In the genomic region with DNA sequence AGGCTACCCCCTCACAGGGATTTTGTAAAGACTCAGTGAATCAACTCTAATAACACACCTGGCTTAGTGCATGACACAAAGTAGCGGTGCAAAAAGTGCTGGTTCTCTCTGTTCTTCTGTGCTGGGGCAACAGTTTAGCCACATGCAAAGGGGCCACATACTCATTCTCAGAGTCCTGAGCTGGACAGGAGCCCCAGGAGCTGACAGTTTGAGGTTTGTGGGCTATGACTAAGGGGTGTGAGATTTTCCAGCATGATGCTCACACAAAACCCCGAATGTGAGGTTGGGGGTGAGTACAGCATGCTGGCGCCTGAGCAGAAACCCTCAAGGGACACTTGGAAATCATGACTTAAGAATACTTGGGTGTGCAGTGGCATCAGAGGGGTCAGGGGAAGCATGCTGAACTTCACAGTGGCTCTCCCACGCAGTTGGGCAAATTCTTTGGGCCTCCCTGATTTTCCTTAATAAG, we compare ENCODE assay signal across 9 cellular contexts. TPM values are rescaled to one million over a fixed set of nuclear protein-coding genes. Genes with fewer than 3 reads are reported as not detected.
DNase-seq lines count a peak whose midpoint lies in the region; ATAC-seq and TF ChIP-seq lines count a peak whose summit lies in the region.
"Had no signal": no experiment of that assay in that cellular context is flagged by ENCODE, and none has a peak within 500 bp of the region (broad histone marks: within the 10 kb centered on the region; RNA-seq: fewer than 3 reads in every experiment).

No MANE protein-coding gene starts in this region.

- DNase-seq in GM10248 (ENCODE audit: extremely low spot score) (peak; percentile 60), HT1080 (ENCODE audit: low read depth) (peak; percentile 98), fibroblast of peridontal ligament (ENCODE audit: extremely low read depth) (peak; percentile 95), ovary (no peak), putamen (ENCODE audit: low spot score) (no peak), caudate nucleus (lab: John Stamatoyannopoulos, UW) (no peak)

- no peaks in the 10 kb centered on the region for H3K36me3 ChIP-seq in ovary

- POLR2A ChIA-PET in GM10248 (lab: Yijun Ruan, JAX): no interaction called here

- H3K27ac ChIP-seq in ovary (no peak overlapping the region), caudate nucleus (ENCODE audit: low read depth, low read length) (no peak overlapping the region)
- H3K27ac ChIP-seq: epithelial cell of prostate had no signal

- TF ChIP-seq CTCF in GM10248 (IDR thresholded peaks at IDR 0.05; ENCODE audit: control extremely low read depth, extremely low read depth, low read depth, missing control alignments) (no peak), ovary (IDR thresholded peaks at IDR 0.05) (no peak)

- intact Hi-C loops in ovary (cut with DNase I): loop anchor here in 1 of 4 donors (10.0 kb wide), 1 partner anchor 950 kb away; no protein-coding TSS in a partner anchor

- H3K9me3 ChIP-seq in ovary: no peaks in the 10 kb centered on the region

- H3K4me1 ChIP-seq in ovary (ENCODE audit: insufficient read depth): no peaks in the 10 kb centered on the region

- 54 to 59% (median 54%) methylated on average over 4 of the region's 4 CpGs for WGBS in ovary, 3 donors

- H3K4me3 ChIP-seq in ovary: no peak overlapping the region

- no peak for TF ChIP-seq EP300 in ovary (IDR thresholded peaks at IDR 0.05)

- no peak for TF ChIP-seq POLR2A in ovary (IDR thresholded peaks at IDR 0.05)

- CTCF ChIA-PET in GM10248 (lab: Yijun Ruan, JAX): interaction anchor here (0.9 to 2.4 kb wide), 7 partner anchors 9 to 97 kb away, joined by 3 to 7 read pairs (median 3); no protein-coding TSS in a partner anchor

- H3K27me3 ChIP-seq in ovary: no peaks in the 10 kb centered on the region

- peak; percentile 94 for ATAC-seq in GM21529 (IDR thresholded peaks at IDR 0.05; ENCODE audit: unreplicated experiment)
- ATAC-seq in GM21825 (IDR thresholded peaks at IDR 0.05; ENCODE audit: unreplicated experiment): no peak

RNA-seq across cellular contexts. Expression of a gene that starts 31.1 kb away (rescaled TPM):
- 0.13 and 0.14 TPM in 2 replicates for total RNA-seq in HT1080 (2014; rRNA removed; shearing (Covaris generic))
- 0.09 and 0.16 TPM in 2 replicates for polyA plus RNA-seq in HT1080 (2015; cell fraction: cytosol; rRNA removed)
- 0.75 and 1.4 TPM in 2 replicates for polyA plus RNA-seq in HT1080 (2015; cell fraction: nucleus; rRNA removed)
- total RNA-seq in ovary: 1 to 10 TPM in 1 of 7 donors, under 1 TPM in 5, not detected in 1; 0.60 to 1.1 (median 0.84) TPM
- under 1 TPM in 1 of 2 donors, not detected in 1; 0.27 TPM for polyA plus RNA-seq in ovary

Comparison
In these comparisons a context has a peak if more than half of its experiments do, and no peak if none do; other contexts are left out.
1. DNase-seq: peak in GM10248 (single experiment), HT1080 (single experiment) and fibroblast of peridontal ligament (single experiment); none in ovary (0 of 5), putamen (single experiment) and caudate nucleus (0 of 61).